Comparison of ENCODE assay signal across 15 cellular contexts in genomic region chr14:76329150-76329881, GRCh38. TPM values are rescaled to one million over a fixed set of nuclear protein-coding genes. Genes with fewer than 3 reads are reported as not detected.
A peak's percentile ranks its signal among the peaks of the same experiment; 100 is the strongest.
DNase-seq lines count a peak whose midpoint lies in the region; ATAC-seq and TF ChIP-seq lines count a peak whose summit lies in the region.
"Had no signal": no experiment of that assay in that cellular context is flagged by ENCODE, and none has a peak within 500 bp of the region (broad histone marks: within the 10 kb centered on the region; RNA-seq: fewer than 3 reads in every experiment).

No MANE protein-coding gene starts in this region.

- 12 to 18% (median 16%) methylated on average over 16 to 24 of the region's 24 CpGs for WGBS in adrenal gland, 4 donors

- H3K4me1 ChIP-seq in ES-I3 (ENCODE audit: insufficient read depth, low read length) = peaks cover 14% of the 10 kb centered on the region
- peaks cover 5% of the 10 kb centered on the region for H3K4me1 ChIP-seq in vagina
- H3K4me1 ChIP-seq in adrenal gland (replicated peaks in 1 of 2) = no peaks in the 10 kb centered on the region

- H3K27me3 Mint-ChIP-seq in nephron (ENCODE audit: low read depth) = peaks cover 70% of the 10 kb centered on the region

- TF ChIP-seq POLR2A in vagina (IDR thresholded peaks at IDR 0.05) (no peak), adrenal gland (IDR thresholded peaks at IDR 0.05) (no peak)

- ATAC-seq in GM19324 (IDR thresholded peaks at IDR 0.05; ENCODE audit: low FRiP score, unreplicated experiment) = no peak
- ATAC-seq in left colon = no peak
- ATAC-seq: HCT116 had no signal

- H3K36me3 Mint-ChIP-seq in nephron (ENCODE audit: low read depth) = no peaks in the 10 kb centered on the region

- H3K4me3 ChIP-seq in dorsolateral prefrontal cortex (peak overlapping the region in 47 of 59 donors; percentile 3 to 56 (median 31)), vagina (no peak overlapping the region), adrenal gland (no peak overlapping the region)

- intact Hi-C loops in dorsolateral prefrontal cortex (cut with DNase I) = no loop called here
- intact Hi-C loops in vagina (cut with DNase I) = no loop called here
- intact Hi-C loops in left colon (cut with DNase I, micrococcal nuclease) = no loop called here
- intact Hi-C loops in adrenal gland (cut with DNase I) = no loop called here

- no peaks in the 10 kb centered on the region for H3K4me1 Mint-ChIP-seq in nephron

- peak; percentile 80 for DNase-seq in NCI-H1105 treated with DMSO at 0.1 percent for 48 hours (lab: John Stamatoyannopoulos, UW)
- DNase-seq in dorsolateral prefrontal cortex = peak in 1 of 10 donors; percentile 35
- DNase-seq in vagina (ENCODE audit: extremely low spot score in 2 of 2) = no peak
- DNase-seq in left colon = no peak
- DNase-seq in adrenal gland = no peak
- DNase-seq: activated effector memory CD4-positive, alpha-beta T cell treated with anti-CD3 and anti-CD28 coated beads, Interleukin-2, amount 50 U/mL, for 16 hours; Kasumi-1; NCI-H2029 had no signal

- no peak for TF ChIP-seq CTCF in dorsolateral prefrontal cortex (IDR thresholded peaks at IDR 0.05 in 54 of 56, conservative IDR thresholded peaks at IDR 0.05 in 2 of 56; ENCODE audit: low read depth in 1 of 56, partially characterized antibody in 56 of 56)
- no peak for TF ChIP-seq CTCF in nephron (IDR thresholded peaks at IDR 0.05; ENCODE audit: unreplicated experiment in 3 of 3)
- no peak for TF ChIP-seq CTCF in vagina (IDR thresholded peaks at IDR 0.05)
- no peak for TF ChIP-seq CTCF in adrenal gland (IDR thresholded peaks at IDR 0.05)

- no peak overlapping the region for H3K27ac Mint-ChIP-seq in nephron

- no peaks in the 10 kb centered on the region for H3K9me3 Mint-ChIP-seq in nephron

- H3K27ac ChIP-seq in dorsolateral prefrontal cortex = no peak overlapping the region
- H3K27ac ChIP-seq in vagina = no peak overlapping the region
- no peak overlapping the region for H3K27ac ChIP-seq in adrenal gland

- H3K4me3 Mint-ChIP-seq in nephron = peak overlapping the region in 2 of 3 experiments; percentile 9 to 45

- peak overlapping the region; percentile 52 for H3K9ac ChIP-seq in ES-I3 (ENCODE audit: low read depth, low read length)

- H3K36me3 ChIP-seq in ES-I3 (ENCODE audit: insufficient read depth, low read length) = no peaks in the 10 kb centered on the region
- H3K36me3 ChIP-seq in vagina = no peaks in the 10 kb centered on the region
- no peaks in the 10 kb centered on the region for H3K36me3 ChIP-seq in adrenal gland (replicated peaks in 1 of 2)

- H3K9me3 ChIP-seq in ES-I3 (ENCODE audit: control insufficient read depth, insufficient read depth, low read length) = no peaks in the 10 kb centered on the region
- H3K9me3 ChIP-seq in vagina = no peaks in the 10 kb centered on the region
- no peaks in the 10 kb centered on the region for H3K9me3 ChIP-seq in adrenal gland (replicated peaks in 1 of 3)

- H3K27me3 ChIP-seq in dorsolateral prefrontal cortex = peaks cover 0 to 19% (median 5%) of the 10 kb centered on the region in 45 donors
- H3K27me3 ChIP-seq in vagina = no peaks in the 10 kb centered on the region
- H3K27me3 ChIP-seq in adrenal gland = peaks cover 19% of the 10 kb centered on the region

RNA-seq across cellular contexts. Expression of gene ESRRB, which starts 46.6 kb away (rescaled TPM):
- total RNA-seq in dorsolateral prefrontal cortex (1 to 10 TPM in 21 of 120 experiments, under 1 TPM in 97, not detected in 2; 0.19 to 2.4 (median 0.69) TPM), vagina (0.74 TPM), left colon (under 1 TPM; 0.06 to 0.18 TPM), adrenal gland (under 1 TPM in 5 of 8 donors, not detected in 3; 0.21 to 0.55 (median 0.31) TPM)
- under 1 TPM in 1 of 3 donors, not detected in 2; 0.20 TPM for polyA plus RNA-seq in adrenal gland
- total RNA-seq: activated CD8-positive, alpha-beta memory T cell treated with anti-CD3 and anti-CD28 coated beads for 36 hours; dermis microvascular lymphatic vessel endothelial cell; osteocyte had no signal

Comparison
In these comparisons a context has a peak if more than half of its experiments do, and no peak if none do; other contexts are left out.
1. H3K4me3 ChIP-seq: peak in dorsolateral prefrontal cortex (47 of 59); none in vagina (0 of 2) and adrenal gland (0 of 4).